ENCODE assay signal across 9 cellular contexts in genomic region chr5:151773979-151774378, GRCh38. TPM values are rescaled to one million over a fixed set of nuclear protein-coding genes. Genes with fewer than 3 reads are reported as not detected.
A peak's percentile ranks its signal among the peaks of the same experiment; 100 is the strongest.
DNase-seq lines count a peak whose midpoint lies in the region; ATAC-seq and TF ChIP-seq lines count a peak whose summit lies in the region.
"Had no signal": no experiment of that assay in that cellular context is flagged by ENCODE, and none has a peak within 500 bp of the region (broad histone marks: within the 10 kb centered on the region; RNA-seq: fewer than 3 reads in every experiment).

No MANE protein-coding gene starts in this region.

- H3K4me1 Mint-ChIP-seq in T-helper 2 cell treated with Interferon-gamma antibody and Interleukin-4, amounts not matched to agents 5 μg/mL and 100 μg/mL, for 36 hours (ENCODE audit: low read depth): peaks cover 42% of the 10 kb centered on the region
- H3K4me1 Mint-ChIP-seq in activated CD8-positive, alpha-beta T cell treated with anti-CD3 and anti-CD28 coated beads, Interleukin-2, amount 10 ng/mL, durations not matched to agents 7 days and 5 days (ENCODE audit: low read depth): peaks cover 49% of the 10 kb centered on the region

- TF ChIP-seq EP300 in suprapubic skin (IDR thresholded peaks at IDR 0.05): no peak

- peaks cover 57% of the 10 kb centered on the region for H3K4me1 ChIP-seq in suprapubic skin

- WGBS in suprapubic skin: 6% methylated on average over 4 of the region's 4 CpGs

- TF ChIP-seq CTCF in suprapubic skin (IDR thresholded peaks at IDR 0.05): no peak

- no peaks in the 10 kb centered on the region for H3K9me3 ChIP-seq in iPS-18c (ENCODE audit: control insufficient read depth, insufficient read depth, low read length)
- no peaks in the 10 kb centered on the region for H3K9me3 ChIP-seq in suprapubic skin
- H3K9me3 ChIP-seq: body of pancreas had no signal

- no peak for DNase-seq in T-helper 2 cell treated with Interferon-gamma antibody and Interleukin-4, amounts not matched to agents 5 μg/mL and 100 μg/mL, for 36 hours (ENCODE audit: low spot score)
- DNase-seq in T-helper 2 cell (no peak), suprapubic skin (ENCODE audit: low spot score in 2 of 2) (no peak), T1000 (lab: John Stamatoyannopoulos, UW) (no peak)
- no peak for DNase-seq in activated CD8-positive, alpha-beta T cell treated with anti-CD3 and anti-CD28 coated beads, Interleukin-2, amount 10 ng/mL, durations not matched to agents 7 days and 5 days
- DNase-seq: body of pancreas had no signal

- no peaks in the 10 kb centered on the region for H3K27me3 Mint-ChIP-seq in T-helper 2 cell treated with Interferon-gamma antibody and Interleukin-4, amounts not matched to agents 5 μg/mL and 100 μg/mL, for 36 hours (ENCODE audit: low read depth)
- H3K27me3 Mint-ChIP-seq in activated CD8-positive, alpha-beta T cell treated with anti-CD3 and anti-CD28 coated beads, Interleukin-2, amount 10 ng/mL, durations not matched to agents 7 days and 5 days (ENCODE audit: low read depth): no peaks in the 10 kb centered on the region

- H3K4me3 ChIP-seq in iPS-18c (ENCODE audit: insufficient read depth, low read depth, low read length) (peak overlapping the region; percentile 99), suprapubic skin (peak overlapping the region; percentile 75)

- no peak for TF ChIP-seq POLR2A in suprapubic skin (IDR thresholded peaks at IDR 0.05)

- no peak for ATAC-seq in activated CD8-positive, alpha-beta T cell treated with anti-CD3 and anti-CD28 coated beads, Interleukin-2, amount 10 ng/mL, durations not matched to agents 7 days and 5 days
- ATAC-seq in GM21381 (IDR thresholded peaks at IDR 0.05; ENCODE audit: unreplicated experiment) (no peak), GM18907 (IDR thresholded peaks at IDR 0.05; ENCODE audit: unreplicated experiment) (no peak)
- ATAC-seq: body of pancreas had no signal

- no peaks in the 10 kb centered on the region for H3K9me3 Mint-ChIP-seq in T-helper 2 cell treated with Interferon-gamma antibody and Interleukin-4, amounts not matched to agents 5 μg/mL and 100 μg/mL, for 36 hours
- H3K9me3 Mint-ChIP-seq in activated CD8-positive, alpha-beta T cell treated with anti-CD3 and anti-CD28 coated beads, Interleukin-2, amount 10 ng/mL, durations not matched to agents 7 days and 5 days (ENCODE audit: insufficient read depth): no peaks in the 10 kb centered on the region

- H3K27ac Mint-ChIP-seq in T-helper 2 cell treated with Interferon-gamma antibody and Interleukin-4, amounts not matched to agents 5 μg/mL and 100 μg/mL, for 36 hours: peak overlapping the region; percentile 55
- peak overlapping the region; percentile 57 for H3K27ac Mint-ChIP-seq in activated CD8-positive, alpha-beta T cell treated with anti-CD3 and anti-CD28 coated beads, Interleukin-2, amount 10 ng/mL, durations not matched to agents 7 days and 5 days

- peak overlapping the region; percentile 14 for H3K27ac ChIP-seq in suprapubic skin

- peak overlapping the region; percentile 90 for H3K4me3 Mint-ChIP-seq in T-helper 2 cell treated with Interferon-gamma antibody and Interleukin-4, amounts not matched to agents 5 μg/mL and 100 μg/mL, for 36 hours
- H3K4me3 Mint-ChIP-seq in activated CD8-positive, alpha-beta T cell treated with anti-CD3 and anti-CD28 coated beads, Interleukin-2, amount 10 ng/mL, durations not matched to agents 7 days and 5 days: peak overlapping the region; percentile 87

- H3K36me3 ChIP-seq in suprapubic skin: peaks cover 8% of the 10 kb centered on the region

- peaks cover 41% of the 10 kb centered on the region for H3K36me3 Mint-ChIP-seq in T-helper 2 cell treated with Interferon-gamma antibody and Interleukin-4, amounts not matched to agents 5 μg/mL and 100 μg/mL, for 36 hours (ENCODE audit: low read depth)
- peaks cover 52% of the 10 kb centered on the region for H3K36me3 Mint-ChIP-seq in activated CD8-positive, alpha-beta T cell treated with anti-CD3 and anti-CD28 coated beads, Interleukin-2, amount 10 ng/mL, durations not matched to agents 7 days and 5 days (ENCODE audit: low read depth)

- POLR2A ChIA-PET in activated CD8-positive, alpha-beta T cell treated with anti-CD3 and anti-CD28 coated beads, Interleukin-2, amount 10 ng/mL, durations not matched to agents 7 days and 5 days (lab: Charles Lee): interaction anchor here (1.3 to 6.8 kb wide), 2 partner anchors 15 to 369 kb away, joined by 3 to 100 read pairs; partner anchors contain the start of gene ATOX1

- no peaks in the 10 kb centered on the region for H3K27me3 ChIP-seq in suprapubic skin
- H3K27me3 ChIP-seq: body of pancreas had no signal

- CTCF ChIA-PET in activated CD8-positive, alpha-beta T cell treated with anti-CD3 and anti-CD28 coated beads, Interleukin-2, amount 10 ng/mL, durations not matched to agents 7 days and 5 days (lab: Charles Lee): interaction anchor here (0.7 to 5.3 kb wide), 6 partner anchors 9 to 327 kb away, joined by 3 to 53 read pairs (median 4); partner anchors contain the start of gene SLC36A1

RNA-seq across cellular contexts. Expression of gene G3BP1, which starts 2.2 kb away (rescaled TPM):
- 100 to 1,000 TPM; 193 to 213 TPM for total RNA-seq in activated CD8-positive, alpha-beta T cell treated with anti-CD3 and anti-CD28 coated beads, Interleukin-2, amount 10 ng/mL, durations not matched to agents 7 days and 5 days
- 100 to 1,000 TPM; 111 to 116 (median 113) TPM for total RNA-seq in suprapubic skin

RNA-seq across cellular contexts. Expression of gene ATOX1, which starts 15.5 kb away (rescaled TPM):
- 10 to 100 TPM; 45.2 to 46.6 TPM for total RNA-seq in activated CD8-positive, alpha-beta T cell treated with anti-CD3 and anti-CD28 coated beads, Interleukin-2, amount 10 ng/mL, durations not matched to agents 7 days and 5 days
- 100 to 1,000 TPM in 1 of 4 donors, 10 to 100 TPM in 3; 59.0 to 185 (median 92.1) TPM for total RNA-seq in suprapubic skin
